8 cellular contexts compared by ENCODE assay signal in genomic region chr14:75123991-75124390, GRCh38. TPM values are rescaled to one million over a fixed set of nuclear protein-coding genes. Genes with fewer than 3 reads are reported as not detected.
DNase-seq lines count a peak whose midpoint lies in the region; ATAC-seq and TF ChIP-seq lines count a peak whose summit lies in the region.

No MANE protein-coding gene starts in this region.

- H3K79me2 ChIP-seq in SK-N-SH (ENCODE audit: insufficient read depth), result peaks cover 35% of the 10 kb centered on the region

- no peak for TF ChIP-seq EP300 in SK-N-SH (IDR thresholded peaks at IDR 0.05; ENCODE audit: borderline replicate concordance in 1 of 2, low read depth in 1 of 2, low read length in 1 of 2)

- TF ChIP-seq POLR2A in gastrocnemius medialis (IDR thresholded peaks at IDR 0.05), result no peak

- no peaks in the 10 kb centered on the region for H3K9me2 ChIP-seq in SK-N-SH

- in situ Hi-C loops in gastrocnemius medialis (cut with MboI; ENCODE audit: low sequenced_read_pairs in 4 of 4), result loop anchor here in 1 of 4 donors (10.0 kb wide), 1 partner anchor 371 kb away; no protein-coding TSS in a partner anchor

- no peaks in the 10 kb centered on the region for H3K27me3 ChIP-seq in SK-N-SH (ENCODE audit: insufficient read depth)
- H3K27me3 ChIP-seq in gastrocnemius medialis, result no peaks in the 10 kb centered on the region

- WGBS in SK-N-SH (ENCODE audit: low lambda C conversion rate), result 21% methylated on average over 7 of the region's 7 CpGs

- peak overlapping the region; percentile 27; the same call in 1 of the 2 replicates for H2AFZ ChIP-seq in SK-N-SH (ENCODE audit: low read depth)

- peaks cover 20 to 23% of the 10 kb centered on the region in 2 experiments for H3K36me3 ChIP-seq in SK-N-SH (replicated peaks in 1 of 2; ENCODE audit: control insufficient read depth in 1 of 2, insufficient read depth in 2 of 2, low read length in 1 of 2)
- peaks cover 0 to 34% of the 10 kb centered on the region in 2 donors for H3K36me3 ChIP-seq in gastrocnemius medialis

- no peaks in the 10 kb centered on the region for H4K20me1 ChIP-seq in SK-N-SH (ENCODE audit: insufficient read depth)

- H3K4me1 ChIP-seq in SK-N-SH (ENCODE audit: control insufficient read depth in 1 of 2, insufficient read depth in 2 of 2, low read depth in 1 of 2, low read length in 1 of 2) (peaks cover 3 to 17% of the 10 kb centered on the region in 2 experiments; a peak in 3 of 4 replicates), gastrocnemius medialis (peaks cover 36 to 39% of the 10 kb centered on the region in 2 donors)

- TF ChIP-seq CTCF in SK-N-SH (IDR thresholded peaks at IDR 0.05), result no peak
- no peak for TF ChIP-seq CTCF in gastrocnemius medialis (IDR thresholded peaks at IDR 0.05 in 4 of 5, conservative IDR thresholded peaks at IDR 0.05 in 1 of 5)

- peaks cover 32% of the 10 kb centered on the region for H3F3A ChIP-seq in SK-N-SH (replicated peaks; ENCODE audit: insufficient read depth)

- CTCF ChIA-PET in SK-N-SH (lab: Yijun Ruan, JAX), result interaction anchor here (0.6 to 11.6 kb wide), 5 partner anchors 8 to 178 kb away, joined by 3 to 237 read pairs (median 4); no protein-coding TSS in a partner anchor

- peak overlapping the region; percentile 37; the same call in 1 of the 2 replicates for H3K4me2 ChIP-seq in SK-N-SH

- H3K9ac ChIP-seq in SK-N-SH, result no peak overlapping the region

- ATAC-seq in gastrocnemius medialis, result peak in 1 of 2 donors; percentile 20
- no peak for ATAC-seq in GM21737 (IDR thresholded peaks at IDR 0.05; ENCODE audit: unreplicated experiment)
- ATAC-seq in GM21723 (IDR thresholded peaks at IDR 0.05; ENCODE audit: unreplicated experiment), result no peak
- ATAC-seq in HG03460 (IDR thresholded peaks at IDR 0.05; ENCODE audit: unreplicated experiment), result no peak

- no peak overlapping the region for H3K4me3 ChIP-seq in SK-N-SH (ENCODE audit: low read depth in 2 of 2, low read length in 1 of 2)
- no peak overlapping the region for H3K4me3 ChIP-seq in gastrocnemius medialis

- POLR2A ChIA-PET in SK-N-SH (lab: Yijun Ruan, JAX), result no interaction called here

- peak; percentile 69 for DNase-seq in H4 (ENCODE audit: low spot score)
- DNase-seq in SK-N-SH, result peak; percentile 12
- DNase-seq in effector CD4-positive, alpha-beta T cell, result peak; percentile 8
- peak in 1 of 2 donors; percentile 26 for DNase-seq in gastrocnemius medialis
- DNase-seq in DMS153 (lab: John Stamatoyannopoulos, UW), result no peak

- intact Hi-C loops in gastrocnemius medialis (cut with DNase I; ENCODE audit: low total_unique reads), result no loop called here

- no peaks in the 10 kb centered on the region for H3K9me3 ChIP-seq in SK-N-SH
- no peaks in the 10 kb centered on the region for H3K9me3 ChIP-seq in gastrocnemius medialis

- peak overlapping the region; percentile 36 to 77; a peak in 3 of 4 replicates for H3K27ac ChIP-seq in SK-N-SH (ENCODE audit: low read depth in 2 of 2, low read length in 1 of 2)
- peak overlapping the region; percentile 23 to 98 (median 52) for H3K27ac ChIP-seq in gastrocnemius medialis

- no peak for TF ChIP-seq RAD21 in SK-N-SH (IDR thresholded peaks at IDR 0.05; ENCODE audit: low read length)

TF ChIP-seq in SK-N-SH, 30 proteins besides CTCF, POLR2A, EP300 and RAD21:
- TF ChIP-seq POLR2AphosphoS5 (IDR thresholded peaks at IDR 0.05; ENCODE audit: low read depth, low read length) (0 out of 2 replicates have a peak, but pooled peaks have one; percentile 12), TEAD4 (IDR thresholded peaks at IDR 0.05; ENCODE audit: borderline replicate concordance, insufficient read depth) (no peak), MAX (IDR thresholded peaks at IDR 0.05; ENCODE audit: low read depth) (peak; percentile 48; the same call in 1 of the 2 replicates), JUND (IDR thresholded peaks at IDR 0.05) (peak; percentile 71), FOSL2 (IDR thresholded peaks at IDR 0.05; ENCODE audit: borderline replicate concordance, low read depth) (peak; percentile 75), ELF1 (IDR thresholded peaks at IDR 0.05) (0 out of 2 replicates have a peak, but pooled peaks have one; percentile 16)

RNA-seq across cellular contexts. Expression of gene NEK9, which starts 2.9 kb away (rescaled TPM):
- total RNA-seq in H4 (2014; rRNA removed; shearing (Covaris generic)), result 0.06 and 0.12 TPM in 2 replicates
- 48.1 and 53.3 TPM in 2 replicates for polyA plus RNA-seq in SK-N-SH (2012; rRNA removed)
- polyA plus RNA-seq in SK-N-SH (2012; cell fraction: cytosol; rRNA removed), result 50.2 and 51.3 TPM in 2 replicates
- polyA plus RNA-seq in SK-N-SH (2012; cell fraction: nucleus; rRNA removed), result 111 and 119 TPM in 2 replicates
- total RNA-seq in gastrocnemius medialis, result 10 to 100 TPM; 36.3 to 93.2 (median 42.6) TPM

RNA-seq across cellular contexts. Expression of gene TMED10, which starts 52.4 kb away (rescaled TPM):
- 364 and 433 TPM in 2 replicates for total RNA-seq in H4 (2014; rRNA removed; shearing (Covaris generic))
- 168 and 287 TPM in 2 replicates for polyA plus RNA-seq in SK-N-SH (2012; rRNA removed)
- 220 and 236 TPM in 2 replicates for polyA plus RNA-seq in SK-N-SH (2012; cell fraction: cytosol; rRNA removed)
- polyA plus RNA-seq in SK-N-SH (2012; cell fraction: nucleus; rRNA removed), result 84.3 and 162 TPM in 2 replicates
- 100 to 1,000 TPM; 161 to 362 (median 255) TPM for total RNA-seq in gastrocnemius medialis

RNA-seq across cellular contexts. Expression of gene ZC2HC1C, which starts 54.5 kb away (rescaled TPM):
- total RNA-seq in H4 (2014; rRNA removed; shearing (Covaris generic)), result 0.21 and 2.7 TPM in 2 replicates
- polyA plus RNA-seq in SK-N-SH (2012; rRNA removed), result 1.2 and 1.4 TPM in 2 replicates
- 1.2 TPM in 2 replicates for polyA plus RNA-seq in SK-N-SH (2012; cell fraction: cytosol; rRNA removed)
- 1.2 and 2.8 TPM in 2 replicates for polyA plus RNA-seq in SK-N-SH (2012; cell fraction: nucleus; rRNA removed)
- 10 to 100 TPM in 1 of 4 donors, 1 to 10 TPM in 3; 5.3 to 13.1 (median 7.3) TPM for total RNA-seq in gastrocnemius medialis

Comparison
In these comparisons a context has a peak if more than half of its experiments do, and no peak if none do; other contexts are left out.
1. RNA of gene NEK9, which starts 2.9 kb away (total RNA-seq): 36.3 to 93.2 TPM in gastrocnemius medialis; 0.06 to 0.12 TPM in H4; every median in the first group is over 10 times any median in the second.